ENCODE assay signal across 33 cellular contexts in the genomic region with DNA sequence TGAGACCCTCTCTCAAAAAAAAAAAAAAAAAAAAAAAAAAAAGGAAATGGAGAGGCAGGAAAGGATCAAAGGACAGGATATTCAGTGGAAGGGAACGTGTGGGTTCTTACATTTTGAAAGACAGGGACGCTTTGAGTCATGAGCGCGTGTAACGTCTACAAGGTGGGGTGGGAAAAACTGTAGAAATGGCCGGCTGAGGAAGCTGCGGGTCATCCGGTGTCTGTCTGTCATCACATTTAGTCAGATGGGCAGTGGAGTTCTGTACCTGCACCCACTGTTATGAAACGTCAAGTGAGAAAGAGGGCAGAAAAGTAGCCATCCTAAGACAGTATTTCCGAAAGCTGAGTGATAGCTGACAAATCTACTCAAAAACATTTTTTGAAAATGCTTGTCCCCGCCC.
"Had no signal": no experiment of that assay in that cellular context is flagged by ENCODE, and none has a peak within 500 bp of the region (broad histone marks: within the 10 kb centered on the region; RNA-seq: fewer than 3 reads in every experiment).

No MANE protein-coding gene starts in this region.

- H3K4me1 Mint-ChIP-seq: activated CD4-positive, alpha-beta memory T cell treated with anti-CD3 and anti-CD28 coated beads, Interleukin-2, amount 10 ng/mL, durations not matched to agents 7 days and 5 days had no signal

- DNase-seq: activated CD4-positive, alpha-beta memory T cell treated with anti-CD3 and anti-CD28 coated beads, Interleukin-2, amount 10 ng/mL, durations not matched to agents 7 days and 5 days; activated CD4-positive, alpha-beta T cell treated with anti-CD3 and anti-CD28 coated beads for 1 hour; activated CD4-positive, alpha-beta T cell treated with anti-CD3 and anti-CD28 coated beads for 48 hours; activated CD4-positive, CD25-positive, alpha-beta regulatory T cell; activated gamma-delta T cell treated with Interleukin-2 at 50 U/mL for 16 hours; activated naive CD4-positive, alpha-beta T cell treated with anti-CD3 and anti-CD28 coated beads, Interleukin-2, amount 50 U/mL, for 16 hours; activated naive CD8-positive, alpha-beta T cell treated with anti-CD3 and anti-CD28 coated beads for 36 hours; Karpas-422; KBM-7; NCI-H1048; NCI-H1105 treated with DMSO at 0.1 percent for 48 hours; NCI-H1436; NCI-H1694; NCI-H1930; NCI-H2081 treated with DMSO at 0.1 percent for 48 hours; NCI-H2171; NCI-H510A; NCI-H526; NCI-H748 treated with DMSO at 0.1 percent for 48 hours; NK-92 treated with Interleukin-12 subunit alpha and Interleukin-12 subunit beta, amount 100 ng/mL, for 24 hours; PC-3; Peyer's patch; RPMI8226; SHP77 treated with DMSO at 0.1 percent for 48 hours; SW 1271; T-helper 1 cell; T1000; WERI-Rb-1 had no signal

- H3K4me3 Mint-ChIP-seq: activated CD4-positive, alpha-beta memory T cell treated with anti-CD3 and anti-CD28 coated beads, Interleukin-2, amount 10 ng/mL, durations not matched to agents 7 days and 5 days; activated naive CD8-positive, alpha-beta T cell treated with anti-CD3 and anti-CD28 coated beads for 36 hours; IgD-negative memory B cell had no signal

- H3K36me3 ChIP-seq: breast epithelium, SJSA1, WERI-Rb-1 had no signal

- H3K27me3 ChIP-seq: ascending aorta, breast epithelium, Peyer's patch, SJSA1 had no signal

- H3K27me3 Mint-ChIP-seq: activated CD4-positive, alpha-beta memory T cell treated with anti-CD3 and anti-CD28 coated beads, Interleukin-2, amount 10 ng/mL, durations not matched to agents 7 days and 5 days; activated naive CD8-positive, alpha-beta T cell treated with anti-CD3 and anti-CD28 coated beads for 36 hours; IgD-negative memory B cell had no signal

- H3K4me3 ChIP-seq: ascending aorta, breast epithelium, Peyer's patch, SJSA1 had no signal

- H3K9me3 ChIP-seq: ascending aorta, breast epithelium, Peyer's patch, SJSA1 had no signal

- H3K27ac ChIP-seq: ascending aorta, breast epithelium, Peyer's patch, SJSA1, WERI-Rb-1 had no signal

- H3K9me3 Mint-ChIP-seq: activated CD4-positive, alpha-beta memory T cell treated with anti-CD3 and anti-CD28 coated beads, Interleukin-2, amount 10 ng/mL, durations not matched to agents 7 days and 5 days; activated naive CD8-positive, alpha-beta T cell treated with anti-CD3 and anti-CD28 coated beads for 36 hours; IgD-negative memory B cell had no signal

- ATAC-seq: PC-3, SK-N-SH treated with all-trans-retinoic acid at 6 μM for 48 hours had no signal

- H3K4me1 ChIP-seq: ascending aorta, Peyer's patch, SJSA1 had no signal

- H3K27ac Mint-ChIP-seq: activated CD4-positive, alpha-beta memory T cell treated with anti-CD3 and anti-CD28 coated beads, Interleukin-2, amount 10 ng/mL, durations not matched to agents 7 days and 5 days; activated naive CD8-positive, alpha-beta T cell treated with anti-CD3 and anti-CD28 coated beads for 36 hours; IgD-negative memory B cell had no signal
